In the genomic region with DNA sequence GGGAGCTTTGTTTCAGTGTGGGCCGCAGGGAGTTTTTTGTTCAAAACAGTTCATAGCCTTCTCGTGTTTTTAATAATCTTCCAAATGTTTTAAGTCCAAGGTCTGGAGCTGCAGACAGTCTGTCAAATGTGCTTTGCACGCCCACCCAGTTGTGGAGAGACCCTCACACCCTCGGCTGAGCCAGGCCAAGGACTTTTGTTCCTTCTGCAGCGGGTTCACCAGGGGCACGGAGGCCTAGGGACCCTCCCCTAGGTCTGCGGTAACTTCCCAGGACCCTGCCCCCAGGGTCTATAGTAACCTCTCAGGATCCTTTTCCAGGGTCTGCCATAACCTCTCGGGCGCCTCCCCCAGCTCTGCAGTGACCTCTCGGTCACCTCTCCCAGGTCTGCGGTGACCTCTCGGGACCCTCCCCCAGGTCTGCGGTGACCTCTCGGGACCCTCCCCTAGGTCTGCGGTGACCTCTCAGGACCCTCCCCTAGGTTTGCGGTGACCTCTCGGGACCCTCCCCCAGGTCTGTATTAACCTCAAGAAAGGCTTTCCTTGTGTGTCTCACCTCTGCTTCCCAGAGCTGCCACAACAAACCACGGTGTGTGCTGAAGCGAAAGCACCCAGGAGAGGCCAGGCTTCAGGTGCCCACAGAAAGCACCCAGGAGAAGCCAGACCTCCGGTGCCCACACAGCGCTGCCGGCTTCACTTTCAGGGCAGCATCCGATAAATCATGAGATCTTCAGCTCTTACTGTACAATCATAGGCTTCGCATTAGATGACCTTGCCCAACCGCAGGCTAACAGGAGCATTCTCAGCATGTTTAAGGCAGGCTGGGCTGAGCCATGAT, we compare ENCODE assay signal across 27 cellular contexts.
"Had no signal": no experiment of that assay in that cellular context is flagged by ENCODE, and none has a peak within 500 bp of the region (broad histone marks: within the 10 kb centered on the region; RNA-seq: fewer than 3 reads in every experiment).

No MANE protein-coding gene starts in this region.

- H3K4me1 ChIP-seq: esophagus squamous epithelium, heart right ventricle, left ventricle myocardium inferior, lower lobe of right lung, parathyroid adenoma, prostate gland, right atrium auricular region, thyroid gland, vagina had no signal

- H3K9me3 ChIP-seq: esophagus squamous epithelium, heart right ventricle, left ventricle myocardium inferior, lower lobe of right lung, neutrophil, prostate gland, right atrium auricular region, thyroid gland, vagina had no signal

- H3K4me3 ChIP-seq: esophagus squamous epithelium, heart right ventricle, left ventricle myocardium inferior, lower lobe of right lung, prostate gland, right atrium auricular region, smooth muscle cell, thyroid gland, vagina had no signal

- H3K79me2 ChIP-seq: parathyroid adenoma had no signal

- H2AFZ ChIP-seq: parathyroid adenoma had no signal

- H3K27me3 ChIP-seq: esophagus squamous epithelium, neutrophil, right atrium auricular region, thyroid gland, vagina had no signal

- H3K9ac ChIP-seq: parathyroid adenoma had no signal

- H3K36me3 ChIP-seq: esophagus squamous epithelium, heart right ventricle, left ventricle myocardium inferior, lower lobe of right lung, neutrophil, prostate gland, right atrium auricular region, thyroid gland, vagina had no signal

- DNase-seq: cortex of kidney; effector memory CD8-positive, alpha-beta T cell; erythroblast; esophagus squamous epithelium; foreskin melanocyte; glutamatergic neuron; heart right ventricle; hippocampal formation; kidney glomerular epithelial cell; left colon; left ventricle myocardium inferior; lower lobe of right lung; natural killer cell; stimulated activated CD4-positive, alpha-beta T cell treated with anti-CD3 and anti-CD28 coated beads, Interleukin-2, amount 100 ng/mL, for 24 hours; stimulated activated CD4-positive, alpha-beta T cell treated with anti-CD3 and anti-CD28 coated beads, Interleukin-4, amount 100 ng/mL, for 24 hours; thyroid gland; trophoblast cell had no signal

- FAIRE-seq: endometrium, islet of Langerhans had no signal

- H3K4me2 ChIP-seq: smooth muscle cell had no signal

- H3K27ac ChIP-seq: esophagus squamous epithelium, heart right ventricle, left ventricle myocardium inferior, lower lobe of right lung, neutrophil, parathyroid adenoma, prostate gland, right atrium auricular region, thyroid gland, vagina had no signal

- ATAC-seq: effector memory CD8-positive, alpha-beta T cell; heart right ventricle; left colon; natural killer cell; sciatic nerve; stimulated activated memory B cell treated with anti-CD40 and anti-IgM and Interleukin-4, amounts not matched to agents 10 μg/mL and 1 μg/mL and 100 μg/mL, for 72 hours had no signal
